Comparison of ENCODE assay signal across 9 cellular contexts in genomic region chr4:101102114-101102752, GRCh38.
DNase-seq lines count a peak whose midpoint lies in the region; ATAC-seq and TF ChIP-seq lines count a peak whose summit lies in the region.
"Had no signal": no experiment of that assay in that cellular context is flagged by ENCODE, and none has a peak within 500 bp of the region (broad histone marks: within the 10 kb centered on the region; RNA-seq: fewer than 3 reads in every experiment).

No MANE protein-coding gene starts in this region.

- H2BK12ac ChIP-seq in neuronal stem cell (ENCODE audit: low read length): no peak overlapping the region

- no peak overlapping the region for H2AK5ac ChIP-seq in neuronal stem cell (ENCODE audit: low read depth, low read length)

- ATAC-seq in HG03354 (IDR thresholded peaks at IDR 0.05; ENCODE audit: poor library complexity, severe bottlenecking, unreplicated experiment) (no peak), GM18520 (IDR thresholded peaks at IDR 0.05; ENCODE audit: unreplicated experiment) (no peak)
- no peak for ATAC-seq in activated CD4-positive, CD25-positive, alpha-beta regulatory T cell treated with anti-CD3 and anti-CD28 coated beads, Interleukin-2, amount 50 U/mL, for 24 hours
- ATAC-seq: esophagus mucosa had no signal

- H2BK120ac ChIP-seq in neuronal stem cell (ENCODE audit: low read depth, low read length): no peak overlapping the region

- H3K23ac ChIP-seq in neuronal stem cell (ENCODE audit: low read depth, low read length, poor library complexity): no peak overlapping the region

- no peak overlapping the region for H4K91ac ChIP-seq in neuronal stem cell (ENCODE audit: low read depth, low read length, poor library complexity)

- H3K4me1 ChIP-seq in neutrophil (ENCODE audit: control insufficient read depth in 1 of 2, insufficient read depth in 1 of 2, low read depth in 1 of 2, low read length in 1 of 2) (peaks cover 21 to 28% of the 10 kb centered on the region in 2 experiments), neuronal stem cell (ENCODE audit: control insufficient read depth in 2 of 2, insufficient read depth in 1 of 2, low read depth in 1 of 2, low read length in 2 of 2) (peaks cover 0 to 5% of the 10 kb centered on the region in 2 donors)

- DNase-seq in Ammon's horn (ENCODE audit: low spot score): peak; percentile 75
- peak; percentile 35 for DNase-seq in NCI-H1105 treated with DMSO at 0.1 percent for 48 hours (lab: John Stamatoyannopoulos, UW)
- DNase-seq in neuronal stem cell (ENCODE audit: low spot score): no peak

- H3K18ac ChIP-seq in neuronal stem cell (ENCODE audit: low read length): no peak overlapping the region

- no peak overlapping the region for H4K8ac ChIP-seq in neuronal stem cell (ENCODE audit: low read depth, low read length)

- H3K27ac ChIP-seq in cingulate gyrus (ENCODE audit: low read depth, low read length) (peak overlapping the region; percentile 70), neutrophil (peak overlapping the region; percentile 47), neuronal stem cell (replicated peaks; ENCODE audit: low read length) (no peak overlapping the region)

- peaks cover 16% of the 10 kb centered on the region for H3K36me3 ChIP-seq in neutrophil
- H3K36me3 ChIP-seq in neuronal stem cell (replicated peaks in 1 of 2; ENCODE audit: control insufficient read depth in 2 of 2, insufficient read depth in 2 of 2, low read length in 2 of 2): no peaks in the 10 kb centered on the region

- no peak overlapping the region for H3K9ac ChIP-seq in neuronal stem cell (ENCODE audit: low read depth, low read length, poor library complexity)

- H3K4ac ChIP-seq in neuronal stem cell (ENCODE audit: low read length): no peak overlapping the region

- H3K4me3 ChIP-seq in neutrophil (ENCODE audit: low read depth in 1 of 2, low read length in 1 of 2): no peak overlapping the region
- H3K4me3 ChIP-seq in neuronal stem cell (ENCODE audit: low read length in 2 of 2): no peak overlapping the region

- no peak for TF ChIP-seq CTCF in neutrophil (IDR thresholded peaks at IDR 0.05)

- no peak overlapping the region for H3K4me2 ChIP-seq in neuronal stem cell (ENCODE audit: insufficient read depth, low read length, poor library complexity, severe bottlenecking)

- no peaks in the 10 kb centered on the region for H3K9me3 ChIP-seq in neutrophil
- H3K9me3 ChIP-seq in neuronal stem cell (replicated peaks in 1 of 2; ENCODE audit: control insufficient read depth in 2 of 2, insufficient read depth in 1 of 2, low read depth in 1 of 2, low read length in 2 of 2): no peaks in the 10 kb centered on the region

- no peaks in the 10 kb centered on the region for H3K79me1 ChIP-seq in neuronal stem cell (ENCODE audit: low read depth, low read length)

- H2BK15ac ChIP-seq in neuronal stem cell (ENCODE audit: low read length): no peak overlapping the region

- H2AFZ ChIP-seq in neuronal stem cell (ENCODE audit: low read length): no peak overlapping the region

- no peak overlapping the region for H3K14ac ChIP-seq in neuronal stem cell (ENCODE audit: low read length)

- H2BK5ac ChIP-seq in neuronal stem cell (ENCODE audit: low read length): no peak overlapping the region

- H3K27me3 ChIP-seq in neutrophil (no peaks in the 10 kb centered on the region), neuronal stem cell (ENCODE audit: control insufficient read depth in 3 of 3, insufficient read depth in 3 of 3, low read depth in 1 of 3, low read length in 3 of 3) (no peaks in the 10 kb centered on the region)

- WGBS in neuronal stem cell (ENCODE audit: extremely low coverage in 2 of 2, insufficient read length in 2 of 2, insufficient replicate concordance in 1 of 2), 2 donors: no CpG with 5 or more reads among the region's 1 CpG
